In genomic region chr5:178398856-178399722, GRCh38 we compare ENCODE assay signal across 20 cellular contexts.
DNase-seq lines count a peak whose midpoint lies in the region; ATAC-seq and TF ChIP-seq lines count a peak whose summit lies in the region.
"Had no signal": no experiment of that assay in that cellular context is flagged by ENCODE, and none has a peak within 500 bp of the region (broad histone marks: within the 10 kb centered on the region; RNA-seq: fewer than 3 reads in every experiment).

No MANE protein-coding gene starts in this region.

- no peak for TF ChIP-seq CTCF in gastrocnemius medialis (IDR thresholded peaks at IDR 0.05 in 4 of 5, conservative IDR thresholded peaks at IDR 0.05 in 1 of 5)

- peak; percentile 55 for DNase-seq in activated effector memory CD4-positive, alpha-beta T cell treated with anti-CD3 and anti-CD28 coated beads, Interleukin-2, amount 50 U/mL, for 16 hours
- DNase-seq in activated effector memory CD4-positive, alpha-beta T cell treated with Interleukin-2 at 50 U/mL for 16 hours = no peak
- DNase-seq in NCI-H748 treated with DMSO at 0.1 percent for 48 hours (lab: John Stamatoyannopoulos, UW) = peak; percentile 42
- peak; percentile 59 for DNase-seq in left kidney (ENCODE audit: low read depth, low spot score)
- DNase-seq in gastrocnemius medialis = no peak
- DNase-seq in HK-2 (ENCODE audit: unreplicated experiment) = no peak
- DNase-seq in hippocampal formation (lab: John Stamatoyannopoulos, UW) = no peak
- DNase-seq: activated CD8-positive, alpha-beta T cell treated with anti-CD3 and anti-CD28 coated beads for 36 hours; C1 segment of cervical spinal cord; caudate nucleus; psoas muscle; spleen; T-helper 1 cell; tibial artery; WERI-Rb-1 had no signal

- 76% methylated on average over 16 of the region's 16 CpGs for WGBS in thymus

- intact Hi-C loops in gastrocnemius medialis (cut with DNase I; ENCODE audit: low total_unique reads) = loop anchor here (10.0 kb wide), 1 partner anchor 126 kb away; no protein-coding TSS in a partner anchor

- H3K27me3 ChIP-seq in thymus (ENCODE audit: control insufficient read depth, insufficient read depth) = no peaks in the 10 kb centered on the region
- H3K27me3 ChIP-seq in gastrocnemius medialis = no peaks in the 10 kb centered on the region
- H3K27me3 ChIP-seq: adrenal gland had no signal

- H3K27ac ChIP-seq in thymus (ENCODE audit: low read depth) = peak overlapping the region; percentile 57
- H3K27ac ChIP-seq in gastrocnemius medialis = no peak overlapping the region
- H3K27ac ChIP-seq: adrenal gland, KMS-11, left lung, psoas muscle, spleen, tibial artery, WERI-Rb-1 had no signal

- H3K36me3 ChIP-seq in thymus (ENCODE audit: control insufficient read depth, insufficient read depth) (no peaks in the 10 kb centered on the region), gastrocnemius medialis (no peaks in the 10 kb centered on the region)
- H3K36me3 ChIP-seq: adrenal gland, HAP-1, left lung, spleen, tibial artery, WERI-Rb-1 had no signal

- ATAC-seq in gastrocnemius medialis = no peak
- ATAC-seq: activated CD8-positive, alpha-beta T cell treated with anti-CD3 and anti-CD28 coated beads for 36 hours; left lung; psoas muscle had no signal

- TF ChIP-seq POLR2A in gastrocnemius medialis (IDR thresholded peaks at IDR 0.05) = no peak

- in situ Hi-C loops in gastrocnemius medialis (cut with MboI; ENCODE audit: low sequenced_read_pairs in 4 of 4) = no loop called here

- H3K9me3 ChIP-seq in thymus (ENCODE audit: control insufficient read depth) = no peaks in the 10 kb centered on the region
- H3K9me3 ChIP-seq in gastrocnemius medialis = no peaks in the 10 kb centered on the region
- H3K9me3 ChIP-seq: adrenal gland, HAP-1, left lung, psoas muscle, spleen, tibial artery had no signal

- no peak overlapping the region for H3K4me3 ChIP-seq in thymus (ENCODE audit: low read length)
- no peak overlapping the region for H3K4me3 ChIP-seq in gastrocnemius medialis
- H3K4me3 ChIP-seq: adrenal gland, HAP-1, left lung, psoas muscle, spleen, tibial artery had no signal

- peaks cover 20% of the 10 kb centered on the region for H3K4me1 ChIP-seq in thymus (ENCODE audit: control insufficient read depth, insufficient read depth, low read length)
- H3K4me1 ChIP-seq in gastrocnemius medialis = peaks cover 0 to 6% of the 10 kb centered on the region in 2 donors
- H3K4me1 ChIP-seq: adrenal gland, HAP-1, tibial artery had no signal

Comparison
In these comparisons a context has a peak if more than half of its experiments do, and no peak if none do; other contexts are left out.
1. DNase-seq: peak in activated effector memory CD4-positive, alpha-beta T cell treated with anti-CD3 and anti-CD28 coated beads, Interleukin-2, amount 50 U/mL, for 16 hours (single experiment), NCI-H748 treated with DMSO at 0.1 percent for 48 hours (single experiment) and left kidney (single experiment); none in activated effector memory CD4-positive, alpha-beta T cell treated with Interleukin-2 at 50 U/mL for 16 hours (single experiment), gastrocnemius medialis (0 of 2), HK-2 (single experiment) and hippocampal formation (0 of 2).